Comparison of ENCODE assay signal across 1 cellular context in the genomic region with DNA sequence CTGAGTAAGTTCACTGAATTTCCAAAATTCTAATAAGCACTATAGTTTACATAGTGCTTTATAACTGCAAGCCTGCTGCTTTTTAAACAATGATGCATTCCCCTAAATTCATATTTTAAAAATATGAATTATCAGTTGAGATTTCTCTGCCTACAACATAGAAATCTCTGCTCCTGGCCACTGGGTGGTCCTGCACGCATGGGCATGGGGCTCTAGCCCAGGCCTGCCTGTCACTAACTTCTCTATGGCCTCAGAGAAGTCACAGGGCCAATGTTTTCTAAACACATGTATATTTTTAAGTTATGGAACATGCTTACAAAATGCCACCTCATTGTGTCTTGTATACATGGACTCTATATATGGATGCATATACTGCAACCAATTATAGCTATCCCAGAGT.
TF ChIP-seq lines count a peak whose summit lies in the region.

No MANE protein-coding gene starts in this region.

TF ChIP-seq in IMR-90, 13 proteins besides CTCF, POLR2A, EP300 and RAD21 (continued from another document):
- TF ChIP-seq, protein P1, sequence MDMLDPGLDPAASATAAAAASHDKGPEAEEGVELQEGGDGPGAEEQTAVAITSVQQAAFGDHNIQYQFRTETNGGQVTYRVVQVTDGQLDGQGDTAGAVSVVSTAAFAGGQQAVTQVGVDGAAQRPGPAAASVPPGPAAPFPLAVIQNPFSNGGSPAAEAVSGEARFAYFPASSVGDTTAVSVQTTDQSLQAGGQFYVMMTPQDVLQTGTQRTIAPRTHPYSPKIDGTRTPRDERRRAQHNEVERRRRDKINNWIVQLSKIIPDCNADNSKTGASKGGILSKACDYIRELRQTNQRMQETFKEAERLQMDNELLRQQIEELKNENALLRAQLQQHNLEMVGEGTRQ (IDR thresholded peaks at IDR 0.05; ENCODE audit: low read depth, low read length): no peak
- TF ChIP-seq SMC3 (IDR thresholded peaks at IDR 0.05; ENCODE audit: low read depth, low read length): no peak
- TF ChIP-seq RFX5 (IDR thresholded peaks at IDR 0.05; ENCODE audit: low read depth, low read length): no peak
- no peak for TF ChIP-seq MAZ (IDR thresholded peaks at IDR 0.05; ENCODE audit: borderline replicate concordance, low read depth, low read length)
- TF ChIP-seq CEBPB (IDR thresholded peaks at IDR 0.05; ENCODE audit: low read depth, low read length): no peak
- no peak for TF ChIP-seq RCOR1 (IDR thresholded peaks at IDR 0.05; ENCODE audit: insufficient replicate concordance, low read length)
- TF ChIP-seq NFE2L2 (IDR thresholded peaks at IDR 0.05; ENCODE audit: low read depth, low read length): no peak
- no peak for TF ChIP-seq MAFK (IDR thresholded peaks at IDR 0.05; ENCODE audit: low read depth, low read length)
- TF ChIP-seq FOS (IDR thresholded peaks at IDR 0.05; ENCODE audit: low read depth, low read length): no peak
TF ChIP-seq in IMR-90: peak in this region for 0.
